Comparison of ENCODE assay signal across 1 cellular context in the genomic region with DNA sequence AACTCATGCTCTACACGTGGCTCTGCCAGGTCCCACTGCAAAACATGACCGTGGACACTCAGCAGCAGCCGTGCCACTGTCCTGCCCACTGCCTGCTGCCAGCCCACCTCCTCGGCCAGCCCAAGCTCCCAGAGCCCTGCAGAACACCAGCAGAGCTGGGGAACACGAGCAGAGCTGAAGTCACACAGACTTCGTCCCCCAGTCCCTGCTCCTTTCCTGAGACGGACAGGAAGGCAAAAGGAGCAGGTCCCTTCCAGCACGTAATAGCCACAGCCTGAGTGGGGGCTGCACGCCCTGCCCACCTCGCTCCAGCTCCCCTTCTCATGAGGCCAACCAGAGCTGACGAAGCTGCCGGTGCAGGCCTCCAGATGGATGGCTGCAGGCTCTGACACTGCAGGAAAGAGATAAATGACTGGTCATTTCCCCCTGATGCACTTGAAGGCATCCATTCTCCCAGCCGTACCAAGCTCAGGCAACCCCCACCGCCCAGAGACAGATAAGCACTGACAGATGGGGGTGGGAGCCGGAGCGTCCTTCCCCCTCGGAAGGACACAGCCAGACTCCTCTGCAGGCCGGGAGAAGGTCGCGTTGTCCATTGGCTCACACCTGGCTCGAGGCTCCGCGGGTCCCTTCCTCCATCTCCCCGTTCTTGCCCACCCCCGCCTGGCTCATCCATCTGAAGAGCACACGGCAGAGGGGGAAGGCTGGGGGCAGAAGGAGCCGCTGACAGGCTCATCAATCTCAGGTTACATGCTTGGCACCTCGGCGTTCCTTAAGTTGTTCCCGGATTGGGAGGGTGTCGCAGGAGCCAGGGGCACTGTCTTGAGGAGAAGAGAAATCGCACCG.
TF ChIP-seq lines count a peak whose summit lies in the region.

No MANE protein-coding gene starts in this region.

TF ChIP-seq in K562, 482 proteins besides CTCF, POLR2A, EP300 and RAD21 (continues in another document):
- TF ChIP-seq MAFF (IDR thresholded peaks at IDR 0.05; ENCODE audit: low read length) (peak; percentile 39; the same call in 1 of the 2 replicates), NFE2L1 (tag; IDR thresholded peaks at IDR 0.05; ENCODE audit: borderline replicate concordance, low read depth) (no peak), ZNF384 (IDR thresholded peaks at IDR 0.05; ENCODE audit: low read depth, low read length) (no peak), CAMTA2 (CRISPR knock-in tag; conservative IDR thresholded peaks at IDR 0.05) (no peak), GABPA (tag; conservative IDR thresholded peaks at IDR 0.05; ENCODE audit: low read depth) (no peak), NELFE (IDR thresholded peaks at IDR 0.05; ENCODE audit: insufficient read depth, insufficient read length) (no peak), MYNN (IDR thresholded peaks at IDR 0.05) (0 out of 2 replicates have a peak, but pooled peaks have one; percentile 29), MYNN (CRISPR knock-in tag; IDR thresholded peaks at IDR 0.05) (no peak), ZNF77 (CRISPR knock-in tag; IDR thresholded peaks at IDR 0.05) (no peak), ARHGAP35 (IDR thresholded peaks at IDR 0.05; ENCODE audit: partially characterized antibody) (no peak), MAFG (tag; conservative IDR thresholded peaks at IDR 0.05) (peak; percentile 78), PML (IDR thresholded peaks at IDR 0.05; ENCODE audit: low read length) (no peak), ZZZ3 (IDR thresholded peaks at IDR 0.05) (no peak), BHLHE40 (IDR thresholded peaks at IDR 0.05; ENCODE audit: low read length) (peak; percentile 12; the same call in 1 of the 2 replicates), TFAM (CRISPR knock-in tag; conservative IDR thresholded peaks at IDR 0.05) (no peak), ESRRA (IDR thresholded peaks at IDR 0.05; ENCODE audit: borderline replicate concordance, low read depth) (peak; percentile 79), ZNF318 (IDR thresholded peaks at IDR 0.05; ENCODE audit: borderline replicate concordance in 1 of 2, low read depth in 1 of 2) (no peak), ZNF592 (IDR thresholded peaks at IDR 0.05) (0 out of 2 replicates have a peak, but pooled peaks have one; percentile 28), CREB3 (tag; conservative IDR thresholded peaks at IDR 0.05; ENCODE audit: low read depth) (no peak), CREB1 (IDR thresholded peaks at IDR 0.05) (no peak), CREB1 (CRISPR knock-in tag; IDR thresholded peaks at IDR 0.05) (0 out of 2 replicates have a peak, but pooled peaks have one; percentile 34), FOXK1 (CRISPR knock-in tag; IDR thresholded peaks at IDR 0.05; ENCODE audit: borderline replicate concordance) (no peak), FOXM1 (IDR thresholded peaks at IDR 0.05; ENCODE audit: low read depth) (no peak), FOXM1 (CRISPR knock-in tag; IDR thresholded peaks at IDR 0.05; ENCODE audit: low read depth) (no peak), ZNF316 (IDR thresholded peaks at IDR 0.05) (peak; percentile 87), SUPT5H (IDR thresholded peaks at IDR 0.05) (no peak), MEIS2 (IDR thresholded peaks at IDR 0.05; ENCODE audit: partially characterized antibody) (peak; percentile 88), KDM2B (CRISPR knock-in tag; IDR thresholded peaks at IDR 0.05) (no peak), TCF3 (CRISPR knock-in tag; IDR thresholded peaks at IDR 0.05) (peak; percentile 89), JUND (IDR thresholded peaks at IDR 0.05; ENCODE audit: borderline replicate concordance, low read depth, low read length) (0 out of 2 replicates have a peak, but pooled peaks have one; percentile 16), JUND (tag; IDR thresholded peaks at IDR 0.05; ENCODE audit: borderline replicate concordance, low read depth, low read length) (no peak; the same call in 2 of the 3 replicates), MTA2 (IDR thresholded peaks at IDR 0.05; ENCODE audit: low read depth) (peak; percentile 58), KHSRP (IDR thresholded peaks at IDR 0.05) (no peak), KLF16 (IDR thresholded peaks at IDR 0.05) (peak; percentile 63; the same call in 1 of the 2 replicates), COPS2 (conservative IDR thresholded peaks at IDR 0.05) (no peak), CREM (IDR thresholded peaks at IDR 0.05; ENCODE audit: low read depth) (0 out of 2 replicates have a peak, but pooled peaks have one; percentile 36), ATF7 (IDR thresholded peaks at IDR 0.05) (peak; percentile 49; the same call in 1 of the 2 replicates), C11orf30 (IDR thresholded peaks at IDR 0.05; ENCODE audit: low read depth) (peak; percentile 68), SMAD4 (CRISPR knock-in tag; conservative IDR thresholded peaks at IDR 0.05) (peak; percentile 73), MIER1 (IDR thresholded peaks at IDR 0.05; ENCODE audit: low read depth) (no peak), HDAC1 (IDR thresholded peaks at IDR 0.05) (peak in 1 of 2 experiments; percentile 53; a peak in 1 of 4 replicates), TSC22D4 (tag; IDR thresholded peaks at IDR 0.05) (no peak), RCOR1 (IDR thresholded peaks at IDR 0.05; ENCODE audit: borderline replicate concordance in 1 of 2, low read depth in 2 of 2, low read length in 2 of 2) (peak in 1 of 2 experiments; percentile 93; a peak in 2 of 4 replicates)
- TF ChIP-seq, protein P1, sequence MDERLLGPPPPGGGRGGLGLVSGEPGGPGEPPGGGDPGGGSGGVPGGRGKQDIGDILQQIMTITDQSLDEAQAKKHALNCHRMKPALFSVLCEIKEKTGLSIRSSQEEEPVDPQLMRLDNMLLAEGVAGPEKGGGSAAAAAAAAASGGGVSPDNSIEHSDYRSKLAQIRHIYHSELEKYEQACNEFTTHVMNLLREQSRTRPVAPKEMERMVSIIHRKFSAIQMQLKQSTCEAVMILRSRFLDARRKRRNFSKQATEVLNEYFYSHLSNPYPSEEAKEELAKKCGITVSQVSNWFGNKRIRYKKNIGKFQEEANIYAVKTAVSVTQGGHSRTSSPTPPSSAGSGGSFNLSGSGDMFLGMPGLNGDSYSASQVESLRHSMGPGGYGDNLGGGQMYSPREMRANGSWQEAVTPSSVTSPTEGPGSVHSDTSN (CRISPR knock-in tag; IDR thresholded peaks at IDR 0.05; ENCODE audit: low read depth), result no peak
- TF ChIP-seq, protein P1 (tag; conservative IDR thresholded peaks at IDR 0.05; ENCODE audit: low read depth), result peak; percentile 74
- TF ChIP-seq, protein P2, sequence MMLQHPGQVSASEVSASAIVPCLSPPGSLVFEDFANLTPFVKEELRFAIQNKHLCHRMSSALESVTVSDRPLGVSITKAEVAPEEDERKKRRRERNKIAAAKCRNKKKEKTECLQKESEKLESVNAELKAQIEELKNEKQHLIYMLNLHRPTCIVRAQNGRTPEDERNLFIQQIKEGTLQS (IDR thresholded peaks at IDR 0.05), result no peak
- TF ChIP-seq, protein P2 (CRISPR knock-in tag; conservative IDR thresholded peaks at IDR 0.05), result no peak
- TF ChIP-seq, protein P3, sequence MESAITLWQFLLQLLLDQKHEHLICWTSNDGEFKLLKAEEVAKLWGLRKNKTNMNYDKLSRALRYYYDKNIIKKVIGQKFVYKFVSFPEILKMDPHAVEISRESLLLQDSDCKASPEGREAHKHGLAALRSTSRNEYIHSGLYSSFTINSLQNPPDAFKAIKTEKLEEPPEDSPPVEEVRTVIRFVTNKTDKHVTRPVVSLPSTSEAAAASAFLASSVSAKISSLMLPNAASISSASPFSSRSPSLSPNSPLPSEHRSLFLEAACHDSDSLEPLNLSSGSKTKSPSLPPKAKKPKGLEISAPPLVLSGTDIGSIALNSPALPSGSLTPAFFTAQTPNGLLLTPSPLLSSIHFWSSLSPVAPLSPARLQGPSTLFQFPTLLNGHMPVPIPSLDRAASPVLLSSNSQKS (CRISPR knock-in tag; IDR thresholded peaks at IDR 0.05), result no peak
